23 cellular contexts compared by ENCODE assay signal in genomic region chr2:229708335-229708734, GRCh38. TPM values are rescaled to one million over a fixed set of nuclear protein-coding genes. Genes with fewer than 3 reads are reported as not detected.
"Had no signal": no experiment of that assay in that cellular context is flagged by ENCODE, and none has a peak within 500 bp of the region (broad histone marks: within the 10 kb centered on the region; RNA-seq: fewer than 3 reads in every experiment).

No MANE protein-coding gene starts in this region.

- DNase-seq: Kasumi-1, MM.1S, NCI-H1092 treated with DMSO at 0.1 percent for 48 hours, NCI-H1436, NCI-H187, NCI-H2029, NCI-H2081 treated with DMSO at 0.1 percent for 48 hours, NCI-H2171, NCI-H226, NCI-H446, NCI-H510A, NCI-H524 treated with DMSO at 0.1 percent for 48 hours, NCI-H69, NCI-H774, SHP77 had no signal

- H3K9ac ChIP-seq: KMS-11 had no signal

- H3K27ac Mint-ChIP-seq: IgD-negative memory B cell had no signal

- H3K4me2 ChIP-seq: KMS-11 had no signal

- H3K4me3 Mint-ChIP-seq: IgD-negative memory B cell had no signal

- FAIRE-seq: HTR-8/SVneo, K562, RCC 7860 had no signal

- H3K4me3 ChIP-seq: K562 had no signal

- ATAC-seq: K562, SK-N-SH treated with all-trans-retinoic acid at 6 μM for 48 hours had no signal

- H3K27ac ChIP-seq: HL-60, KMS-11, RWPE1 had no signal

RNA-seq across cellular contexts. Expression of gene DNER, which starts 6.0 kb away (rescaled TPM):
- total RNA-seq: K562 had no signal
- polyA plus RNA-seq: IgD-negative memory B cell, K562 had no signal
